ENCODE assay signal across 9 cellular contexts in the genomic region with DNA sequence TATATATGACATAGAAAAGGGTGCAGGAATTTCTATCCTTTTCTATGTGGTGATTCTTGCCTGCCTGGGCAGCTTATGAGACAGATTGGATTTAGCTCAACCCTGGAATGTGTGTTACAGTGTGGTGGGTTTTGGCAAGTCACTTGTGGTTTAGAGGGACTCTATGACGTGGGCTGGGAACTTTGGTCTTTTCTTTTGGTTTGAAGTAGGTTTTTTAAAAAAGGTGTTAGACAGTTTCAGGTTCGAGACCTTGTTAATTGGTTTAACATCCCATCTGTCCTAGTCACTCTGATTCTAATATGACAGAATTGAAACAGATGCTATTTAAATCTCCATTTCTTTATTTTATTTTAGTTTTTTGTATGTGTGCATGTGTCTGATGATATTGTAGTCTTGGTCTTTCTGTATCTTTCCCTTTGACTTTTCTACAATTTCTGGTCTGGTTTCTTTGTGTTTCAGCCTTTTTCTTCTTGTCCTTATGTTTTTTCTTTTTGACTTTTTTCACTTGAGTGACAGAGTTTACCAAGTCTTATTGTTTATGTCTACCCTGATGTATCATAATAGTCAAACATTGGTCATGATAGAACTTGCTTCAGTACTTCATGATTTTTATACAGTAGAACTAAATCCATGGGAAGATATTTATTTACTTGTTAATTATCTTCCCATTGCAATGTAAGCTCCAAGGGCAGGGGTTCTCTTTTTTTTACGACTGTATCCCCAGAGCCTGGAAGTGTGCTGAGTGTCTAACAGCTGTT.
DNase-seq lines count a peak whose midpoint lies in the region; ATAC-seq and TF ChIP-seq lines count a peak whose summit lies in the region.
"Had no signal": no experiment of that assay in that cellular context is flagged by ENCODE, and none has a peak within 500 bp of the region (broad histone marks: within the 10 kb centered on the region; RNA-seq: fewer than 3 reads in every experiment).

No MANE protein-coding gene starts in this region.

- no peak overlapping the region; the same call in 1 of the 2 replicates for H3K4me2 ChIP-seq in DND-41 (ENCODE audit: insufficient read depth, low read length)
- no peak overlapping the region for H3K4me2 ChIP-seq in SK-N-SH

- peaks cover 4% of the 10 kb centered on the region; the same call in 1 of the 2 replicates for H3K79me2 ChIP-seq in DND-41 (ENCODE audit: insufficient read depth, low read length)
- no peaks in the 10 kb centered on the region; the same call in 1 of the 2 replicates for H3K79me2 ChIP-seq in SK-N-SH (ENCODE audit: insufficient read depth)

- H4K20me1 ChIP-seq in DND-41 (ENCODE audit: insufficient read depth, low read length), result peaks cover 3% of the 10 kb centered on the region; the same call in 1 of the 2 replicates
- H4K20me1 ChIP-seq in SK-N-SH (ENCODE audit: insufficient read depth), result no peaks in the 10 kb centered on the region

- H3K27me3 ChIP-seq in DND-41 (ENCODE audit: insufficient read depth, low read length, poor library complexity) (no peaks in the 10 kb centered on the region), brain microvascular endothelial cell (replicated peaks) (no peaks in the 10 kb centered on the region), SK-N-SH (ENCODE audit: insufficient read depth) (no peaks in the 10 kb centered on the region)

- no peak overlapping the region for H2AFZ ChIP-seq in DND-41 (ENCODE audit: low read depth, low read length)
- H2AFZ ChIP-seq in SK-N-SH (ENCODE audit: low read depth), result no peak overlapping the region

- no peaks in the 10 kb centered on the region for H3K36me3 ChIP-seq in DND-41 (ENCODE audit: insufficient read depth, low read length)
- no peaks in the 10 kb centered on the region for H3K36me3 ChIP-seq in brain microvascular endothelial cell (replicated peaks)
- H3K36me3 ChIP-seq in SK-N-SH (replicated peaks in 1 of 2; ENCODE audit: control insufficient read depth in 1 of 2, insufficient read depth in 2 of 2, low read length in 1 of 2), result peaks cover 0 to under 1% of the 10 kb centered on the region in 2 experiments
- no peaks in the 10 kb centered on the region for H3K36me3 ChIP-seq in mucosa of descending colon (ENCODE audit: low read depth)

- CTCF ChIA-PET in SK-N-SH (lab: Yijun Ruan, JAX), result no interaction called here

- no peak overlapping the region for H3K27ac ChIP-seq in DND-41 (ENCODE audit: low read length)
- no peak overlapping the region for H3K27ac ChIP-seq in brain microvascular endothelial cell
- H3K27ac ChIP-seq in SK-N-SH (ENCODE audit: low read depth in 2 of 2, low read length in 1 of 2), result no peak overlapping the region
- H3K27ac ChIP-seq: VCaP had no signal

- DNase-seq in DND-41 (peak; percentile 48), brain microvascular endothelial cell (peak; percentile 14), SK-N-SH (no peak), NCI-H2081 (lab: John Stamatoyannopoulos, UW) (no peak), NCI-H187 (lab: John Stamatoyannopoulos, UW) (no peak), mucosa of descending colon (no peak)

- H3K9ac ChIP-seq in DND-41 (ENCODE audit: low read depth, low read length) (no peak overlapping the region), SK-N-SH (no peak overlapping the region)

- TF ChIP-seq RAD21 in SK-N-SH (IDR thresholded peaks at IDR 0.05; ENCODE audit: low read length), result no peak

- no peaks in the 10 kb centered on the region for H3K9me2 ChIP-seq in SK-N-SH

- H3K4me3 ChIP-seq in DND-41 (ENCODE audit: low read depth in 1 of 2, low read length in 2 of 2), result no peak overlapping the region
- H3K4me3 ChIP-seq in brain microvascular endothelial cell (ENCODE audit: low read depth, low read length), result no peak overlapping the region
- H3K4me3 ChIP-seq in SK-N-SH (ENCODE audit: low read depth in 2 of 2, low read length in 1 of 2), result no peak overlapping the region
- no peak overlapping the region for H3K4me3 ChIP-seq in mucosa of descending colon

- peaks cover 3% of the 10 kb centered on the region for H3F3A ChIP-seq in SK-N-SH (replicated peaks; ENCODE audit: insufficient read depth)

- POLR2A ChIA-PET in SK-N-SH (lab: Yijun Ruan, JAX), result no interaction called here

- no peaks in the 10 kb centered on the region for H3K9me3 ChIP-seq in DND-41 (ENCODE audit: insufficient read depth, low read length, severe bottlenecking)
- no peaks in the 10 kb centered on the region for H3K9me3 ChIP-seq in SK-N-SH
- H3K9me3 ChIP-seq in mucosa of descending colon, result no peaks in the 10 kb centered on the region

- in situ Hi-C loops in brain microvascular endothelial cell (cut with HindIII; ENCODE audit: low pct_ligation_motif_present, low sequenced_read_pairs), result no loop called here

- intact Hi-C loops in mucosa of descending colon (cut with DNase I, micrococcal nuclease), result no loop called here

- WGBS in SK-N-SH (ENCODE audit: low lambda C conversion rate), result 93% methylated on average over 3 of the region's 3 CpGs

- TF ChIP-seq CTCF in DND-41 (IDR thresholded peaks at IDR 0.05; ENCODE audit: borderline replicate concordance, extremely low read depth, low read length, poor library complexity, severe bottlenecking) (no peak), brain microvascular endothelial cell (IDR thresholded peaks at IDR 0.05; ENCODE audit: low read depth, low read length, missing control alignments) (no peak), SK-N-SH (IDR thresholded peaks at IDR 0.05) (no peak), mucosa of descending colon (IDR thresholded peaks at IDR 0.05) (no peak)

- ATAC-seq in DND-41 (ENCODE audit: insufficient read depth, low read depth), result peak; percentile 81
- ATAC-seq in GM19397 (IDR thresholded peaks at IDR 0.05; ENCODE audit: unreplicated experiment), result peak; percentile 64
- peak; percentile 84 for ATAC-seq in HG03432 (IDR thresholded peaks at IDR 0.05; ENCODE audit: unreplicated experiment)
- no peak for ATAC-seq in mucosa of descending colon

- no peak for TF ChIP-seq EP300 in SK-N-SH (IDR thresholded peaks at IDR 0.05; ENCODE audit: borderline replicate concordance in 1 of 2, low read depth in 1 of 2, low read length in 1 of 2)

- H3K4me1 ChIP-seq in DND-41 (ENCODE audit: insufficient read depth, low read length) (peaks cover 35% of the 10 kb centered on the region), SK-N-SH (ENCODE audit: control insufficient read depth in 1 of 2, insufficient read depth in 2 of 2, low read depth in 1 of 2, low read length in 1 of 2) (peaks cover 7 to 16% of the 10 kb centered on the region in 2 experiments; a peak in 3 of 4 replicates), mucosa of descending colon (ENCODE audit: low read depth) (peaks cover 34% of the 10 kb centered on the region)

TF ChIP-seq in SK-N-SH, 30 proteins besides CTCF, POLR2A, EP300 and RAD21:
- TF ChIP-seq, protein P1, sequence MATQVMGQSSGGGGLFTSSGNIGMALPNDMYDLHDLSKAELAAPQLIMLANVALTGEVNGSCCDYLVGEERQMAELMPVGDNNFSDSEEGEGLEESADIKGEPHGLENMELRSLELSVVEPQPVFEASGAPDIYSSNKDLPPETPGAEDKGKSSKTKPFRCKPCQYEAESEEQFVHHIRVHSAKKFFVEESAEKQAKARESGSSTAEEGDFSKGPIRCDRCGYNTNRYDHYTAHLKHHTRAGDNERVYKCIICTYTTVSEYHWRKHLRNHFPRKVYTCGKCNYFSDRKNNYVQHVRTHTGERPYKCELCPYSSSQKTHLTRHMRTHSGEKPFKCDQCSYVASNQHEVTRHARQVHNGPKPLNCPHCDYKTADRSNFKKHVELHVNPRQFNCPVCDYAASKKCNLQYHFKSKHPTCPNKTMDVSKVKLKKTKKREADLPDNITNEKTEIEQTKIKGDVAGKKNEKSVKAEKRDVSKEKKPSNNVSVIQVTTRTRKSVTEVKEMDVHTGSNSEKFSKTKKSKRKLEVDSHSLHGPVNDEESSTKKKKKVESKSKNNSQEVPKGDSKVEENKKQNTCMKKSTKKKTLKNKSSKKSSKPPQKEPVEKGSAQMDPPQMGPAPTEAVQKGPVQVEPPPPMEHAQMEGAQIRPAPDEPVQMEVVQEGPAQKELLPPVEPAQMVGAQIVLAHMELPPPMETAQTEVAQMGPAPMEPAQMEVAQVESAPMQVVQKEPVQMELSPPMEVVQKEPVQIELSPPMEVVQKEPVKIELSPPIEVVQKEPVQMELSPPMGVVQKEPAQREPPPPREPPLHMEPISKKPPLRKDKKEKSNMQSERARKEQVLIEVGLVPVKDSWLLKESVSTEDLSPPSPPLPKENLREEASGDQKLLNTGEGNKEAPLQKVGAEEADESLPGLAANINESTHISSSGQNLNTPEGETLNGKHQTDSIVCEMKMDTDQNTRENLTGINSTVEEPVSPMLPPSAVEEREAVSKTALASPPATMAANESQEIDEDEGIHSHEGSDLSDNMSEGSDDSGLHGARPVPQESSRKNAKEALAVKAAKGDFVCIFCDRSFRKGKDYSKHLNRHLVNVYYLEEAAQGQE (IDR thresholded peaks at IDR 0.05; ENCODE audit: low read depth, low read length), result no peak
- no peak for TF ChIP-seq RFX5 (IDR thresholded peaks at IDR 0.05; ENCODE audit: low read length)
- TF ChIP-seq NFIC (IDR thresholded peaks at IDR 0.05; ENCODE audit: borderline replicate concordance), result no peak
- TF ChIP-seq TEAD4 (IDR thresholded peaks at IDR 0.05; ENCODE audit: borderline replicate concordance, insufficient read depth), result no peak
- no peak for TF ChIP-seq FOSL2 (IDR thresholded peaks at IDR 0.05; ENCODE audit: borderline replicate concordance, low read depth)
- TF ChIP-seq FOXJ3 (CRISPR knock-in tag; IDR thresholded peaks at IDR 0.05), result no peak
- TF ChIP-seq GABPA (IDR thresholded peaks at IDR 0.05; ENCODE audit: low read depth), result no peak
- TF ChIP-seq FOXM1 (IDR thresholded peaks at IDR 0.05; ENCODE audit: low read depth), result no peak

Comparison
In these comparisons a context has a peak if more than half of its experiments do, and no peak if none do; other contexts are left out.
1. DNase-seq: peak in DND-41 (single experiment) and brain microvascular endothelial cell (single experiment); none in SK-N-SH (single experiment), NCI-H2081 (0 of 2), NCI-H187 (0 of 2) and mucosa of descending colon (0 of 3).